ENCODE assay signal across 13 cellular contexts in genomic region chr4:6183740-6184139, GRCh38. TPM values are rescaled to one million over a fixed set of nuclear protein-coding genes. Genes with fewer than 3 reads are reported as not detected.
DNase-seq lines count a peak whose midpoint lies in the region; ATAC-seq and TF ChIP-seq lines count a peak whose summit lies in the region.
"Had no signal": no experiment of that assay in that cellular context is flagged by ENCODE, and none has a peak within 500 bp of the region (broad histone marks: within the 10 kb centered on the region; RNA-seq: fewer than 3 reads in every experiment).

No MANE protein-coding gene starts in this region.

- H4K5ac ChIP-seq in mesendoderm (ENCODE audit: low read length), result peak overlapping the region; percentile 92

- H2BK5ac ChIP-seq in mesendoderm (ENCODE audit: low read length), result peak overlapping the region; percentile 98

- peak; percentile 68 for DNase-seq in activated CD8-positive, alpha-beta memory T cell treated with anti-CD3 and anti-CD28 coated beads, Interleukin-2, amount 10 ng/mL, durations not matched to agents 7 days and 5 days
- no peak for DNase-seq in activated CD8-positive, alpha-beta memory T cell treated with anti-CD3 and anti-CD28 coated beads, Interleukin-2, amount 50 U/mL, for 4 hours
- DNase-seq in mesendoderm (no peak), cardiac septum (ENCODE audit: low spot score) (no peak), colonic mucosa (no peak), left ventricle myocardium inferior (no peak)
- DNase-seq: IMR-90 had no signal

- no peak for ATAC-seq in activated CD8-positive, alpha-beta memory T cell treated with anti-CD3 and anti-CD28 coated beads, Interleukin-2, amount 10 ng/mL, durations not matched to agents 7 days and 5 days
- peak; percentile 43 for ATAC-seq in GM21515 (IDR thresholded peaks at IDR 0.05; ENCODE audit: unreplicated experiment)
- peak; percentile 39 for ATAC-seq in HG03439 (IDR thresholded peaks at IDR 0.05; ENCODE audit: unreplicated experiment)

- no peak overlapping the region for H3K23ac ChIP-seq in mesendoderm (ENCODE audit: low read length)

- no peak overlapping the region for H2BK120ac ChIP-seq in mesendoderm (ENCODE audit: low read depth, low read length)

- no peaks in the 10 kb centered on the region for H3K79me2 ChIP-seq in mesendoderm (ENCODE audit: control insufficient read depth, insufficient read depth, low read length)

- peaks cover 8% of the 10 kb centered on the region for H3K4me1 ChIP-seq in mesendoderm (ENCODE audit: control insufficient read depth, low read depth, low read length)
- H3K4me1 ChIP-seq in colonic mucosa, result no peaks in the 10 kb centered on the region
- H3K4me1 ChIP-seq in left ventricle myocardium inferior, result no peaks in the 10 kb centered on the region
- H3K4me1 ChIP-seq: ascending aorta had no signal

- H3K36me3 ChIP-seq in mesendoderm (ENCODE audit: control insufficient read depth, insufficient read depth, low read length) (no peaks in the 10 kb centered on the region), colonic mucosa (no peaks in the 10 kb centered on the region), left ventricle myocardium inferior (no peaks in the 10 kb centered on the region)
- H3K36me3 ChIP-seq: ascending aorta had no signal

- peak overlapping the region; percentile 37 for H3K4me3 Mint-ChIP-seq in activated CD8-positive, alpha-beta memory T cell treated with anti-CD3 and anti-CD28 coated beads, Interleukin-2, amount 10 ng/mL, durations not matched to agents 7 days and 5 days

- H3K9ac ChIP-seq in mesendoderm (ENCODE audit: low read length) (no peak overlapping the region), colonic mucosa (ENCODE audit: low read depth in 2 of 2, low read length in 2 of 2) (no peak overlapping the region)

- intact Hi-C loops in cardiac septum (cut with DNase I) (no loop called here), colonic mucosa (cut with DNase I) (no loop called here), left ventricle myocardium inferior (cut with micrococcal nuclease) (no loop called here)

- no CpG with 5 or more reads among the region's 4 CpGs for WGBS in mesendoderm (ENCODE audit: extremely low coverage, insufficient coverage, low lambda C conversion rate)

- H3K9me3 ChIP-seq in colonic mucosa (no peaks in the 10 kb centered on the region), left ventricle myocardium inferior (replicated peaks) (peaks cover 48% of the 10 kb centered on the region)

- H3K18ac ChIP-seq in mesendoderm (ENCODE audit: low read length), result peak overlapping the region; percentile 55

- no peak overlapping the region for H3K4ac ChIP-seq in mesendoderm (ENCODE audit: low read depth, low read length)

- peaks cover 95% of the 10 kb centered on the region for H3K4me1 Mint-ChIP-seq in activated CD8-positive, alpha-beta memory T cell treated with anti-CD3 and anti-CD28 coated beads, Interleukin-2, amount 10 ng/mL, durations not matched to agents 7 days and 5 days

- H3K27me3 ChIP-seq in mesendoderm (ENCODE audit: insufficient read depth, low read length, poor library complexity) (no peaks in the 10 kb centered on the region), colonic mucosa (no peaks in the 10 kb centered on the region), left ventricle myocardium inferior (ENCODE audit: low read depth) (peaks cover 37% of the 10 kb centered on the region)
- H3K27me3 ChIP-seq: ascending aorta had no signal

- peak overlapping the region; percentile 98 for H3K27ac Mint-ChIP-seq in activated CD8-positive, alpha-beta memory T cell treated with anti-CD3 and anti-CD28 coated beads, Interleukin-2, amount 10 ng/mL, durations not matched to agents 7 days and 5 days

- no peak overlapping the region for H4K8ac ChIP-seq in mesendoderm (ENCODE audit: low read depth, low read length)

- TF ChIP-seq CTCF in colonic mucosa (IDR thresholded peaks at IDR 0.05) (no peak), left ventricle myocardium inferior (IDR thresholded peaks at IDR 0.05; ENCODE audit: borderline replicate concordance) (no peak)

- H3K4me3 ChIP-seq in mesendoderm (ENCODE audit: low read length), result no peak overlapping the region
- no peak overlapping the region for H3K4me3 ChIP-seq in colonic mucosa
- H3K4me3 ChIP-seq in left ventricle myocardium inferior, result no peak overlapping the region
- H3K4me3 ChIP-seq: ascending aorta had no signal

- no peak overlapping the region for H2BK15ac ChIP-seq in mesendoderm (replicated peaks; ENCODE audit: low read depth)

- peak overlapping the region; percentile 5 for H2AK5ac ChIP-seq in mesendoderm (ENCODE audit: low read length)

- H3K36me3 Mint-ChIP-seq in activated CD8-positive, alpha-beta memory T cell treated with anti-CD3 and anti-CD28 coated beads, Interleukin-2, amount 10 ng/mL, durations not matched to agents 7 days and 5 days, result peaks cover 66% of the 10 kb centered on the region

- H3K56ac ChIP-seq in mesendoderm (ENCODE audit: low read length), result peak overlapping the region; percentile 78

- no peaks in the 10 kb centered on the region for H3K27me3 Mint-ChIP-seq in activated CD8-positive, alpha-beta memory T cell treated with anti-CD3 and anti-CD28 coated beads, Interleukin-2, amount 10 ng/mL, durations not matched to agents 7 days and 5 days

- no peaks in the 10 kb centered on the region for H3K79me1 ChIP-seq in mesendoderm (ENCODE audit: low read length)

- no peak overlapping the region for H3K4me2 ChIP-seq in mesendoderm (ENCODE audit: low read length)

- peak overlapping the region; percentile 66 for H3K27ac ChIP-seq in mesendoderm (ENCODE audit: low read depth, low read length)
- H3K27ac ChIP-seq in colonic mucosa, result no peak overlapping the region
- H3K27ac ChIP-seq in left ventricle myocardium inferior (replicated peaks), result no peak overlapping the region
- H3K27ac ChIP-seq: ascending aorta had no signal

- no peaks in the 10 kb centered on the region for H3K9me3 Mint-ChIP-seq in activated CD8-positive, alpha-beta memory T cell treated with anti-CD3 and anti-CD28 coated beads, Interleukin-2, amount 10 ng/mL, durations not matched to agents 7 days and 5 days (ENCODE audit: low read depth)

- CTCF ChIA-PET in activated CD8-positive, alpha-beta memory T cell treated with anti-CD3 and anti-CD28 coated beads, Interleukin-2, amount 10 ng/mL, durations not matched to agents 7 days and 5 days (lab: Charles Lee), result interaction anchor here (8.5 kb wide), 1 partner anchor 15 kb away, joined by 104 read pairs; the partner anchor contains the start of gene JAKMIP1

RNA-seq across cellular contexts. Expression of gene JAKMIP1, which starts 16.6 kb away (rescaled TPM):
- total RNA-seq in activated CD8-positive, alpha-beta memory T cell treated with anti-CD3 and anti-CD28 coated beads, Interleukin-2, amount 10 ng/mL, durations not matched to agents 7 days and 5 days, result 10 to 100 TPM; 41.7 to 57.8 TPM
- polyA plus RNA-seq in mesendoderm (2013, experiment 1 of 2), result 3.5 TPM
- polyA plus RNA-seq in mesendoderm (2013, experiment 2 of 2), result 3.5 TPM
- total RNA-seq in cardiac septum, result not detected
- total RNA-seq in colonic mucosa, result under 1 TPM; 0.19 to 0.42 TPM
- total RNA-seq in left ventricle myocardium inferior, result not detected
- total RNA-seq: ascending aorta, fibroblast of lung, IMR-90, pulmonary artery endothelial cell had no signal
- polyA plus RNA-seq: AG04450, fibroblast of lung, IMR-90 had no signal

Comparison
In these comparisons a context has a peak if more than half of its experiments do, and no peak if none do; other contexts are left out.
1. RNA of gene JAKMIP1, which starts 16.6 kb away (total RNA-seq): 41.7 to 57.8 TPM in activated CD8-positive, alpha-beta memory T cell treated with anti-CD3 and anti-CD28 coated beads, Interleukin-2, amount 10 ng/mL, durations not matched to agents 7 days and 5 days; 0.19 to 0.42 TPM in colonic mucosa, not detected in left ventricle myocardium inferior (single experiment) and not detected in cardiac septum (single experiment); every median in the first group is over 10 times any median in the second.